Comparison of ENCODE assay signal across 1 cellular context in genomic region chr2:170770304-170771048, GRCh38.
TF ChIP-seq lines count a peak whose summit lies in the region.

A gene with protein sequence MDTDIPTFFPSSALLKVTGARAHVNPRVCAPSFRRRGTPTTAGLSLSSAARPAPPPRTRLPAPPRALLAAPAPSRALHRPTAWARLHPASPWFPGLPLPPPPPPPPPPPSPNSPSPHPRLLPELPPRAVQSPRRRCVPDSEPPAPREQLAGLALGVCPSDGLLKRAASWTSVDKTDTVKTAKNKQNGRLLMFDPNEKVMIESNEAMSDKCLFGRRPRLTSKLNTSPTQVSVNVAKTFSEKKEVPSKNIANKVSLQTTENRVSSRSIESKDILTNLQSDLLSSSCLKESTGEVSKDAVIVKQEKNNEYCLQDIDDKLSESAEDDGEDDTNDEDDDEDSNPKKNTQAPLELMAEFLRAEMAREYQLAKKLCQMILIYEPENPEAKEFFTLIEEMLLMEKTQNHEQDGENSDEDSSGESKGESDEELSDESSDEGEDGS (plus strand): TSS chr2:170770378. CDS start chr2:170770682, 304 bp downstream.

TF ChIP-seq in K562, 482 proteins besides CTCF, POLR2A, EP300 and RAD21 (continued from another document):
- TF ChIP-seq E2F8 (IDR thresholded peaks at IDR 0.05; ENCODE audit: low read depth, partially characterized antibody) (peak; percentile 55), PRPF4 (IDR thresholded peaks at IDR 0.05; ENCODE audit: insufficient read depth, low read depth, low read length, poor library complexity, severe bottlenecking) (no peak), SOX6 (IDR thresholded peaks at IDR 0.05) (peak; percentile 36; the same call in 1 of the 2 replicates), GATAD2A (IDR thresholded peaks at IDR 0.05) (no peak), FIP1L1 (IDR thresholded peaks at IDR 0.05; ENCODE audit: low read depth, low read length, poor library complexity, severe bottlenecking) (no peak), CC2D1A (IDR thresholded peaks at IDR 0.05) (peak; percentile 37), U2AF2 (optimal IDR thresholded peaks at IDR 0.05; ENCODE audit: low read depth, low read length) (no peak)
